ENCODE assay signal across 9 cellular contexts in the genomic region with DNA sequence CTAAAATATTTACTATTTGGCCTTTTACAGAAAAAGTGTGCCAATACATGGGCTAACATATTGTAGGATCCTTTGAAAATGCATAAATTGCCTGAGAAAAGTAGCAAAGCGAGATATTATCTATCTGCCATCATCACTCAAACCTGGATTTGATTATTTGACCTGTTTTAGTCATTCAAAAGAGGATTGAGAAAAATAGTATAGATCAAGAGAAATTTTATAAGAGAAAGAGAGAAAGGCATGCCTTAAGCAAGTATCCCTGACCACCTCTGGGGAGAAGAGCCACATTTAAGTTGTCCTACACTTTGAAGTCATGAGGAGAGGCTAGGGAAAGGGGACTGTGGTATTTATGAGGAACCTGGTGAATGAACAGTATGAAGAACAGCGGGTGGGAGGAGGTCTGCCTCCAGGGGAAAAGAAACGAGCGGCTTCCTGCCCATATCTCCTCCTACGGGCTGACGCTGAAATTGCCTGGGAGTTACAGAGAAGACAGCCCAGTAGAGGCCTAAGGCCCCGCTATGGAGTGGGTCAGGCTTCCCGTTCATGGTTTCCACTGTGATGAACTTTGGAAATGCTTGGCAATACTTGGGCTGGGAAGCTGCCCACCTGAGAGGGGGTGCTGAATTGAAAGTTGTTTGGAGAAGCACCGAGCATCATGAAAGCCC.
DNase-seq lines count a peak whose midpoint lies in the region; ATAC-seq, FAIRE-seq and TF ChIP-seq lines count a peak whose summit lies in the region.
"Had no signal": no experiment of that assay in that cellular context is flagged by ENCODE, and none has a peak within 500 bp of the region (broad histone marks: within the 10 kb centered on the region; RNA-seq: fewer than 3 reads in every experiment).

No MANE protein-coding gene starts in this region.

- TF ChIP-seq POLR2A in ovary (IDR thresholded peaks at IDR 0.05) = no peak

- peak overlapping the region; percentile 14 for H2AFZ ChIP-seq in keratinocyte (ENCODE audit: control insufficient read depth, low read length)

- H3K36me3 ChIP-seq in WERI-Rb-1 (no peaks in the 10 kb centered on the region), keratinocyte (ENCODE audit: control insufficient read depth in 2 of 2, extremely low read depth in 1 of 2, insufficient read depth in 2 of 2, low read length in 2 of 2) (no peaks in the 10 kb centered on the region), ovary (no peaks in the 10 kb centered on the region)

- FAIRE-seq in keratinocyte (lab: Jason Lieb, UNC) = no peak

- peak overlapping the region; percentile 50 for H3K4me2 ChIP-seq in keratinocyte (ENCODE audit: control insufficient read depth, extremely low read depth, insufficient read depth, low read depth, low read length)

- ATAC-seq in HG03469 (IDR thresholded peaks at IDR 0.05; ENCODE audit: unreplicated experiment) = no peak

- DNase-seq in AG20443 (ENCODE audit: low spot score) (peak; percentile 38), HEK293T (ENCODE audit: extremely low spot score) (peak; percentile 80), WERI-Rb-1 (peak; percentile 10), keratinocyte (ENCODE audit: low read depth, low spot score) (no peak), NCI-H1048 (lab: John Stamatoyannopoulos, UW) (no peak), ovary (no peak), DMS53 (lab: John Stamatoyannopoulos, UW) (no peak)
- DNase-seq: immature natural killer cell had no signal

- TF ChIP-seq CTCF in WERI-Rb-1 (IDR thresholded peaks at IDR 0.05; ENCODE audit: low read depth, low read length) (no peak), keratinocyte (optimal IDR thresholded peaks at IDR 0.05 in 1 of 3, IDR thresholded peaks at IDR 0.05 in 1 of 3, conservative IDR thresholded peaks at IDR 0.05 in 1 of 3; ENCODE audit: extremely low read depth in 1 of 3, insufficient read depth in 2 of 3, low read length in 3 of 3) (peak; percentile 18 to 32 (median 31)), ovary (IDR thresholded peaks at IDR 0.05) (no peak)

- H3K4me3 ChIP-seq in WERI-Rb-1 (ENCODE audit: low read depth, low read length) = no peak overlapping the region
- H3K4me3 ChIP-seq in keratinocyte (ENCODE audit: control insufficient read depth in 2 of 3, extremely low read depth in 1 of 3, insufficient read depth in 2 of 3, low read depth in 1 of 3, low read length in 3 of 3) = no peak overlapping the region
- no peak overlapping the region for H3K4me3 ChIP-seq in ovary

- no peaks in the 10 kb centered on the region for H3K9me3 ChIP-seq in WERI-Rb-1 (ENCODE audit: severe bottlenecking)
- no peaks in the 10 kb centered on the region for H3K9me3 ChIP-seq in keratinocyte (ENCODE audit: control insufficient read depth, low read depth, low read length)
- no peaks in the 10 kb centered on the region for H3K9me3 ChIP-seq in ovary

- H3K4me1 ChIP-seq in keratinocyte (ENCODE audit: control insufficient read depth, extremely low read depth, insufficient read depth, low read length) = peaks cover 28% of the 10 kb centered on the region
- no peaks in the 10 kb centered on the region for H3K4me1 ChIP-seq in ovary (ENCODE audit: insufficient read depth)

- dilution Hi-C loops in keratinocyte (cut with MboI; ENCODE audit: extremely low pct_ligation_motif_present, low sequenced_read_pairs) = no loop called here

- peaks cover 10% of the 10 kb centered on the region for H3K27me3 ChIP-seq in WERI-Rb-1 (ENCODE audit: insufficient read depth, low read depth, severe bottlenecking)
- H3K27me3 ChIP-seq in keratinocyte (ENCODE audit: control insufficient read depth, extremely low read depth, insufficient read depth, low read length) = no peaks in the 10 kb centered on the region
- no peaks in the 10 kb centered on the region for H3K27me3 ChIP-seq in ovary

- no peaks in the 10 kb centered on the region for H3K9me1 ChIP-seq in keratinocyte (ENCODE audit: control insufficient read depth, extremely low read depth, insufficient read depth, low read length)

- POLR2A ChIA-PET in HEK293T (lab: Yijun Ruan, JAX) = interaction anchor here (0.9 to 1.1 kb wide), 2 partner anchors 9 to 22 kb away, joined by 3 to 4 read pairs; no protein-coding TSS in a partner anchor

- no peaks in the 10 kb centered on the region for H4K20me1 ChIP-seq in keratinocyte (ENCODE audit: control insufficient read depth, extremely low read depth, insufficient read depth, low read length)

- intact Hi-C loops in ovary (cut with DNase I) = no loop called here

- WGBS in ovary, 3 donors = 47 to 52% (median 47%) methylated on average over 9 of the region's 9 CpGs

- H3K9ac ChIP-seq in keratinocyte (ENCODE audit: control insufficient read depth, extremely low read depth, insufficient read depth, low read length) = peak overlapping the region; percentile 65

- H3K79me2 ChIP-seq in keratinocyte (ENCODE audit: control insufficient read depth, insufficient read depth, low read length) = no peaks in the 10 kb centered on the region

- TF ChIP-seq EP300 in ovary (IDR thresholded peaks at IDR 0.05) = no peak

- CTCF ChIA-PET in HEK293T (lab: Yijun Ruan, JAX) = interaction anchor here (0.9 to 3.6 kb wide), 2 partner anchors 12 to 17 kb away, joined by 3 to 20 read pairs; no protein-coding TSS in a partner anchor

- H3K27ac ChIP-seq in WERI-Rb-1 = no peak overlapping the region
- H3K27ac ChIP-seq in keratinocyte (ENCODE audit: control insufficient read depth, insufficient read depth, low read length) = peak overlapping the region; percentile 76
- H3K27ac ChIP-seq in ovary = no peak overlapping the region

TF ChIP-seq in HEK293T, 16 proteins besides CTCF, POLR2A, EP300 and RAD21:
- TF ChIP-seq ELF4 (IDR thresholded peaks at IDR 0.05) = no peak
- no peak for TF ChIP-seq CTBP1 (IDR thresholded peaks at IDR 0.05; ENCODE audit: borderline replicate concordance)
- TF ChIP-seq SUZ12 (IDR thresholded peaks at IDR 0.05) = no peak
- TF ChIP-seq FOXM1 (IDR thresholded peaks at IDR 0.05; ENCODE audit: borderline replicate concordance) = no peak
- no peak for TF ChIP-seq L3MBTL2 (conservative IDR thresholded peaks at IDR 0.05)
- no peak for TF ChIP-seq FOXK2 (IDR thresholded peaks at IDR 0.05)
- no peak for TF ChIP-seq HDGF (IDR thresholded peaks at IDR 0.05; ENCODE audit: borderline replicate concordance)
- TF ChIP-seq LEF1 (IDR thresholded peaks at IDR 0.05; ENCODE audit: borderline replicate concordance) = no peak
- TF ChIP-seq, protein P1, sequence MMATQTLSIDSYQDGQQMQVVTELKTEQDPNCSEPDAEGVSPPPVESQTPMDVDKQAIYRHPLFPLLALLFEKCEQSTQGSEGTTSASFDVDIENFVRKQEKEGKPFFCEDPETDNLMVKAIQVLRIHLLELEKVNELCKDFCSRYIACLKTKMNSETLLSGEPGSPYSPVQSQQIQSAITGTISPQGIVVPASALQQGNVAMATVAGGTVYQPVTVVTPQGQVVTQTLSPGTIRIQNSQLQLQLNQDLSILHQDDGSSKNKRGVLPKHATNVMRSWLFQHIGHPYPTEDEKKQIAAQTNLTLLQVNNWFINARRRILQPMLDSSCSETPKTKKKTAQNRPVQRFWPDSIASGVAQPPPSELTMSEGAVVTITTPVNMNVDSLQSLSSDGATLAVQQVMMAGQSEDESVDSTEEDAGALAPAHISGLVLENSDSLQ (IDR thresholded peaks at IDR 0.05) = no peak
- TF ChIP-seq BHLHE40 (IDR thresholded peaks at IDR 0.05; ENCODE audit: borderline replicate concordance) = no peak
- no peak for TF ChIP-seq ZNF384 (IDR thresholded peaks at IDR 0.05)
- no peak for TF ChIP-seq ARNT (IDR thresholded peaks at IDR 0.05)
TF ChIP-seq in HEK293T: peak in this region for 0.

Comparison
In these comparisons a context has a peak if more than half of its experiments do, and no peak if none do; other contexts are left out.
1. DNase-seq: peak in AG20443 (single experiment), HEK293T (single experiment) and WERI-Rb-1 (single experiment); none in keratinocyte (single experiment), NCI-H1048 (single experiment), ovary (0 of 5) and DMS53 (single experiment).
2. CTCF ChIP-seq: peak in keratinocyte (3 of 3); none in WERI-Rb-1 (single experiment) and ovary (0 of 3).